In genomic region chr1:244862354-244862698, GRCh38 we compare ENCODE assay signal across 8 cellular contexts. TPM values are rescaled to one million over a fixed set of nuclear protein-coding genes. Genes with fewer than 3 reads are reported as not detected.
A peak's percentile ranks its signal among the peaks of the same experiment; 100 is the strongest.
DNase-seq lines count a peak whose midpoint lies in the region; ATAC-seq, FAIRE-seq and TF ChIP-seq lines count a peak whose summit lies in the region.

No MANE protein-coding gene starts in this region.

- TF ChIP-seq CTCF in KMS-11 (conservative IDR thresholded peaks at IDR 0.05; ENCODE audit: low read depth, low read length) (no peak), K562 (IDR thresholded peaks at IDR 0.05 in 2 of 3, conservative IDR thresholded peaks at IDR 0.05 in 1 of 3; ENCODE audit: insufficient read depth in 2 of 3, low read depth in 1 of 3, low read length in 3 of 3) (no peak)

- H2AK5ac ChIP-seq in mesenchymal stem cell (ENCODE audit: low read length, severe bottlenecking): no peak overlapping the region

- no peak overlapping the region for H2BK5ac ChIP-seq in mesenchymal stem cell (ENCODE audit: low read depth, low read length, poor library complexity, severe bottlenecking)

- H3K9me3 ChIP-seq in BLaER1 treated with 17β-estradiol and CSF1 and Interleukin-3, amounts not matched to agents 10 nM and 100 nM (replicated peaks in 1 of 11): no peaks in the 10 kb centered on the region
- H3K9me3 ChIP-seq in K562 (replicated peaks; ENCODE audit: control insufficient read depth, insufficient read depth, low read depth, low read length): no peaks in the 10 kb centered on the region
- no peaks in the 10 kb centered on the region for H3K9me3 ChIP-seq in mesenchymal stem cell (ENCODE audit: control insufficient read depth, low read length)
- no peaks in the 10 kb centered on the region for H3K9me3 ChIP-seq in aorta (ENCODE audit: control insufficient read depth, low read length)

- DNase-seq in K562 (ENCODE audit: extremely low read depth in 1 of 4, low spot score in 3 of 4) (peak in 1 of 4 experiments; percentile 56), mesenchymal stem cell (peak; percentile 57), aorta (no peak), NCI-H526 treated with DMSO at 0.1 percent for 48 hours (lab: John Stamatoyannopoulos, UW) (no peak)

- no peak overlapping the region for H3K14ac ChIP-seq in mesenchymal stem cell (ENCODE audit: low read length in 2 of 2)

- H4K91ac ChIP-seq in mesenchymal stem cell (ENCODE audit: low read length): no peak overlapping the region

- 0% methylated on average over 7 of the region's 7 CpGs for WGBS in K562 (ENCODE audit: insufficient coverage, low coverage, missing lambda C conversion rate)
- WGBS in mesenchymal stem cell: 0% methylated on average over 7 of the region's 7 CpGs
- 0% methylated on average over 7 of the region's 7 CpGs for WGBS in aorta, 2 donors

- H3K79me1 ChIP-seq in mesenchymal stem cell (replicated peaks; ENCODE audit: low read length, poor library complexity, severe bottlenecking): peaks cover under 1% of the 10 kb centered on the region

- peaks cover 52 to 55% (median 54%) of the 10 kb centered on the region in 11 experiments for H3K36me3 ChIP-seq in BLaER1 treated with 17β-estradiol and CSF1 and Interleukin-3, amounts not matched to agents 10 nM and 100 nM
- H3K36me3 ChIP-seq in KMS-11 (ENCODE audit: insufficient read depth) (peaks cover 43% of the 10 kb centered on the region; the same call in 1 of the 2 replicates), K562 (ENCODE audit: control insufficient read depth, insufficient read depth, low read length) (peaks cover 61% of the 10 kb centered on the region), mesenchymal stem cell (ENCODE audit: control insufficient read depth in 1 of 2, insufficient read depth in 2 of 2, low read depth in 1 of 2, low read length in 2 of 2) (peaks cover 11 to 51% of the 10 kb centered on the region in 2 experiments), aorta (ENCODE audit: control insufficient read depth in 1 of 2, insufficient read depth in 2 of 2, low read length in 1 of 2) (peaks cover 1 to 2% of the 10 kb centered on the region in 2 donors)

- no peak overlapping the region for H2BK120ac ChIP-seq in mesenchymal stem cell (ENCODE audit: low read depth, low read length)

- no peak for TF ChIP-seq EP300 in K562 (IDR thresholded peaks at IDR 0.05; ENCODE audit: low read length)

- H4K20me1 ChIP-seq in BLaER1 treated with 17β-estradiol and CSF1 and Interleukin-3, amounts not matched to agents 10 nM and 100 nM: peaks cover 55 to 63% (median 56%) of the 10 kb centered on the region in 11 experiments
- H4K20me1 ChIP-seq in KMS-11 (ENCODE audit: insufficient read depth) (peaks cover 54% of the 10 kb centered on the region), K562 (replicated peaks; ENCODE audit: control insufficient read depth, insufficient read depth, low read length) (peaks cover 46% of the 10 kb centered on the region)

- H3K4me1 ChIP-seq in BLaER1 treated with 17β-estradiol and CSF1 and Interleukin-3, amounts not matched to agents 10 nM and 100 nM: peaks cover 51 to 67% (median 62%) of the 10 kb centered on the region in 10 experiments
- H3K4me1 ChIP-seq in KMS-11 (ENCODE audit: low read depth, poor library complexity, severe bottlenecking) (peaks cover 47% of the 10 kb centered on the region), K562 (replicated peaks in 1 of 2; ENCODE audit: control insufficient read depth in 2 of 2, insufficient read depth in 2 of 2, low read length in 2 of 2) (peaks cover 15% of the 10 kb centered on the region in 2 experiments; a peak in 4 of 5 replicates), mesenchymal stem cell (ENCODE audit: control insufficient read depth, insufficient read depth, low read depth, low read length) (peaks cover 6% of the 10 kb centered on the region), aorta (ENCODE audit: control insufficient read depth in 1 of 2, insufficient read depth in 2 of 2, low read length in 2 of 2) (no peaks in the 10 kb centered on the region)

- in situ Hi-C loops in K562 (cut with MboI): loop anchor here (5.0 kb wide), 1 partner anchor 180 kb away; no protein-coding TSS in a partner anchor

- peak overlapping the region; percentile 99 to 100 (median 100) for H3K9ac ChIP-seq in BLaER1 treated with 17β-estradiol and CSF1 and Interleukin-3, amounts not matched to agents 10 nM and 100 nM
- H3K9ac ChIP-seq in KMS-11 (peak overlapping the region; percentile 98), K562 (ENCODE audit: insufficient read depth in 1 of 2, low read depth in 2 of 2, low read length in 2 of 2) (peak overlapping the region; percentile 85 to 94), mesenchymal stem cell (ENCODE audit: low read length) (peak overlapping the region; percentile 96)

- TF ChIP-seq RAD21 in K562 (CRISPR knock-in tag; conservative IDR thresholded peaks at IDR 0.05 in 1 of 2, IDR thresholded peaks at IDR 0.05 in 1 of 2): no peak

- FAIRE-seq in K562 (lab: Jason Lieb, UNC): no peak

- no peaks in the 10 kb centered on the region for H3K27me3 ChIP-seq in BLaER1 treated with 17β-estradiol and CSF1 and Interleukin-3, amounts not matched to agents 10 nM and 100 nM
- H3K27me3 ChIP-seq in KMS-11 (ENCODE audit: insufficient read depth, low read depth): no peaks in the 10 kb centered on the region
- H3K27me3 ChIP-seq in K562 (ENCODE audit: control insufficient read depth in 2 of 2, insufficient read depth in 2 of 2, low read length in 2 of 2): no peaks in the 10 kb centered on the region
- no peaks in the 10 kb centered on the region for H3K27me3 ChIP-seq in mesenchymal stem cell (ENCODE audit: control insufficient read depth in 1 of 2, insufficient read depth in 1 of 2, low read length in 2 of 2)
- no peaks in the 10 kb centered on the region for H3K27me3 ChIP-seq in aorta (ENCODE audit: control insufficient read depth in 1 of 2, insufficient read depth in 2 of 2, low read length in 1 of 2)

- TSS peak; percentile 29 for BruUV-seq in K562 (replicated peaks; lab: Mats Ljungman, UMichigan)

- H3K18ac ChIP-seq in mesenchymal stem cell (ENCODE audit: low read depth in 1 of 2, low read length in 2 of 2): peak overlapping the region in 1 of 2 experiments; percentile 24

- no peak overlapping the region for H3K4ac ChIP-seq in mesenchymal stem cell (ENCODE audit: low read depth in 1 of 2, low read length in 2 of 2)

- H3K27ac ChIP-seq in BLaER1 treated with 17β-estradiol and CSF1 and Interleukin-3, amounts not matched to agents 10 nM and 100 nM: peak overlapping the region; percentile 99 to 100 (median 100); a peak in 21 of 22 replicates
- peak overlapping the region; percentile 97 for H3K27ac ChIP-seq in KMS-11
- H3K27ac ChIP-seq in K562 (ENCODE audit: extremely low read depth, low read depth, low read length): peak overlapping the region; percentile 98
- H3K27ac ChIP-seq in mesenchymal stem cell (ENCODE audit: low read length, poor library complexity, severe bottlenecking): peak overlapping the region; percentile 86
- peak overlapping the region in 1 of 2 donors; percentile 28 for H3K27ac ChIP-seq in aorta (ENCODE audit: low read depth in 1 of 2, low read length in 2 of 2)

- POLR2A ChIA-PET in K562 (lab: Yijun Ruan, JAX): interaction anchor here (0.8 to 24.0 kb wide), 5 partner anchors 16 to 107 kb away, joined by 3 to 485 read pairs (median 8); partner anchors contain the start of gene COX20

- intact Hi-C loops in K562 (cut with micrococcal nuclease): loop anchor here (5.0 kb wide), 1 partner anchor 1605 kb away; the partner anchor contains the start of genes CEP170 and SDCCAG8
- intact Hi-C loops in aorta (cut with DNase I): loop anchor here (2.0 to 10.0 kb wide), 4 partner anchors 28 to 1702 kb away; partner anchors contain the start of genes COX20 (in 2 of the 2), ADSS2 (in 1 of the 2), CNST (in 1 of the 2) and TFB2M (in 1 of the 2)

- CTCF ChIA-PET in K562 (lab: Yijun Ruan, JAX; ENCODE audit: low intra/inter-chr PET ratio): interaction anchor here (1.2 kb wide), 1 partner anchor 108 kb away, joined by 3 read pairs; no protein-coding TSS in a partner anchor

- peaks cover 2% of the 10 kb centered on the region for H3K9me1 ChIP-seq in K562 (ENCODE audit: control insufficient read depth, insufficient read depth, low read length)

- H4K8ac ChIP-seq in mesenchymal stem cell (ENCODE audit: low read length): no peak overlapping the region

- H3K23ac ChIP-seq in mesenchymal stem cell (ENCODE audit: low read length in 2 of 2): no peak overlapping the region

- no peak overlapping the region for H2BK12ac ChIP-seq in mesenchymal stem cell (ENCODE audit: low read length in 2 of 2)

- H2AFZ ChIP-seq in KMS-11 (ENCODE audit: low read depth): no peak overlapping the region
- no peak overlapping the region for H2AFZ ChIP-seq in K562 (ENCODE audit: low read depth, low read length)
- no peak overlapping the region for H2AFZ ChIP-seq in mesenchymal stem cell (ENCODE audit: low read depth, low read length)

- H2BK15ac ChIP-seq in mesenchymal stem cell (ENCODE audit: low read depth, poor library complexity, severe bottlenecking): no peak overlapping the region

- H3K79me2 ChIP-seq in KMS-11 (ENCODE audit: insufficient read depth, low read depth) (peaks cover 65% of the 10 kb centered on the region), K562 (ENCODE audit: control insufficient read depth, insufficient read depth, low read length) (peaks cover 89% of the 10 kb centered on the region)

- peak; percentile 32 for TF ChIP-seq POLR2A in K562 (conservative IDR thresholded peaks at IDR 0.05)

- H3K4me2 ChIP-seq in BLaER1 treated with 17β-estradiol and CSF1 and Interleukin-3, amounts not matched to agents 10 nM and 100 nM: peak overlapping the region; percentile 83 to 97 (median 93)
- peak overlapping the region; percentile 77 for H3K4me2 ChIP-seq in KMS-11
- peak overlapping the region; percentile 88 for H3K4me2 ChIP-seq in K562 (ENCODE audit: insufficient read depth, low read length)
- H3K4me2 ChIP-seq in mesenchymal stem cell (ENCODE audit: low read length, poor library complexity, severe bottlenecking): peak overlapping the region; percentile 75

- no peak for ATAC-seq in K562
- no peak for ATAC-seq in aorta (ENCODE audit: low FRiP score)
- no peak for ATAC-seq in GM18909 (IDR thresholded peaks at IDR 0.05; ENCODE audit: poor library complexity, unreplicated experiment)
- no peak for ATAC-seq in HG03039 (IDR thresholded peaks at IDR 0.05; ENCODE audit: unreplicated experiment)

- peak overlapping the region; percentile 93 to 100 (median 99) for H3K4me3 ChIP-seq in BLaER1 treated with 17β-estradiol and CSF1 and Interleukin-3, amounts not matched to agents 10 nM and 100 nM
- H3K4me3 ChIP-seq in KMS-11 (IDR thresholded peaks at IDR 0.05; ENCODE audit: insufficient read depth, low read depth, low read length) (peak overlapping the region; percentile 89), K562 (peak overlapping the region; percentile 96), mesenchymal stem cell (ENCODE audit: insufficient read depth in 1 of 2, low read depth in 1 of 2, low read length in 2 of 2) (peak overlapping the region; percentile 54 to 91), aorta (ENCODE audit: low read length in 2 of 2) (peak overlapping the region; percentile 88 to 96)

RNA-seq across cellular contexts. Expression of gene HNRNPU, which starts 2.0 kb away (rescaled TPM):
- 223 and 1,039 TPM in 2 replicates for total RNA-seq in K562 (2011; cell fraction: chromatin; rRNA removed; ENCODE audit: low replicate concordance)
- 91.7 and 116 TPM in 2 replicates for total RNA-seq in K562 (2011; cell fraction: nucleolus; rRNA removed)
- 330 and 565 TPM in 2 replicates for total RNA-seq in K562 (2011; cell fraction: nucleoplasm; rRNA removed)
- total RNA-seq in K562 (2014; rRNA removed): 668 and 711 TPM in 2 replicates
- total RNA-seq in K562 (2014; rRNA removed; fragmentation: Illumina TruSeq; extraction: Trizol): 445 and 505 TPM in 2 replicates
- total RNA-seq in K562 (2015; rRNA removed; fragmentation: Illumina TruSeq; extraction: Trizol): 643 and 670 TPM in 2 replicates
- total RNA-seq in K562 (2021): 482 and 577 TPM in 2 replicates
- 268 and 377 TPM in 2 replicates for polyA plus RNA-seq in K562 (2011; rRNA removed)
- polyA plus RNA-seq in K562 (2011; cell fraction: cytosol; rRNA removed): 76.3 and 102 TPM in 2 replicates
- polyA plus RNA-seq in K562 (2011; cell fraction: nucleus; rRNA removed): 225 and 265 TPM in 2 replicates
- 288 and 679 TPM in 2 replicates for polyA plus RNA-seq in K562 (2012)
- polyA plus RNA-seq in K562 (2014; fragmentation: Illumina TruSeq; extraction: Trizol): 629 and 777 TPM in 2 replicates
- polyA plus RNA-seq in K562 (2014; fragmentation: Nextera tagmentation; extraction: Ambion mirVana): 100 to 1,000 TPM; 159 to 174 TPM
- 519 and 621 TPM in 2 replicates for polyA plus RNA-seq in K562 (2014; rRNA removed)
- polyA minus RNA-seq in K562 (2011; rRNA and poly(A)+ RNA removed): 545 and 750 TPM in 2 replicates
- polyA minus RNA-seq in K562 (2011; cell fraction: cytosol; rRNA and poly(A)+ RNA removed): 202 and 313 TPM in 2 replicates
- polyA minus RNA-seq in K562 (2011; cell fraction: nucleus; rRNA and poly(A)+ RNA removed): 148 and 261 TPM in 2 replicates
- polyA plus RNA-seq in mesenchymal stem cell (2013, experiment 1 of 2): 184 TPM
- polyA plus RNA-seq in mesenchymal stem cell (2013, experiment 2 of 2): 179 TPM
- total RNA-seq in aorta: 100 to 1,000 TPM; 258 to 286 TPM
- 100 to 1,000 TPM in 1 of 2 donors, 10 to 100 TPM in 1; 83.6 to 140 TPM for polyA plus RNA-seq in aorta

RNA-seq across cellular contexts. Expression of gene COX20, which starts 26.9 kb away (rescaled TPM):
- total RNA-seq in K562 (2011; cell fraction: chromatin; rRNA removed; ENCODE audit: low replicate concordance): 12.0 and 57.2 TPM in 2 replicates
- total RNA-seq in K562 (2011; cell fraction: nucleolus; rRNA removed): 9.8 and 15.1 TPM in 2 replicates
- total RNA-seq in K562 (2011; cell fraction: nucleoplasm; rRNA removed): 27.4 and 66.6 TPM in 2 replicates
- total RNA-seq in K562 (2014; rRNA removed) (41.5 and 47.2 TPM in 2 replicates), K562 (2014; rRNA removed; fragmentation: Illumina TruSeq; extraction: Trizol) (72.8 and 92.9 TPM in 2 replicates), K562 (2015; rRNA removed; fragmentation: Illumina TruSeq; extraction: Trizol) (77.9 and 84.3 TPM in 2 replicates), K562 (2021) (51.6 and 60.0 TPM in 2 replicates), aorta (10 to 100 TPM; 22.8 to 29.7 TPM)
- polyA plus RNA-seq in K562 (2011; rRNA removed) (30.6 and 55.6 TPM in 2 replicates), K562 (2014; fragmentation: Illumina TruSeq; extraction: Trizol) (99.5 and 106 TPM in 2 replicates), K562 (2014; fragmentation: Nextera tagmentation; extraction: Ambion mirVana) (100 to 1,000 TPM; 145 to 171 TPM), K562 (2014; rRNA removed) (122 and 192 TPM in 2 replicates), aorta (100 to 1,000 TPM in 1 of 2 donors, 10 to 100 TPM in 1; 73.7 to 110 TPM)
- 10.0 and 20.6 TPM in 2 replicates for polyA plus RNA-seq in K562 (2011; cell fraction: cytosol; rRNA removed)
- polyA plus RNA-seq in K562 (2011; cell fraction: nucleus; rRNA removed): 19.3 and 20.9 TPM in 2 replicates
- 47.6 and 108 TPM in 2 replicates for polyA plus RNA-seq in K562 (2012)
- 27.2 and 34.7 TPM in 2 replicates for polyA minus RNA-seq in K562 (2011; rRNA and poly(A)+ RNA removed)
- 6.5 and 6.7 TPM in 2 replicates for polyA minus RNA-seq in K562 (2011; cell fraction: cytosol; rRNA and poly(A)+ RNA removed)
- polyA minus RNA-seq in K562 (2011; cell fraction: nucleus; rRNA and poly(A)+ RNA removed): 30.8 and 45.2 TPM in 2 replicates
- polyA plus RNA-seq in mesenchymal stem cell (2013, experiment 1 of 2): 70.6 TPM
- 71.2 TPM for polyA plus RNA-seq in mesenchymal stem cell (2013, experiment 2 of 2)
